Comparison of ENCODE assay signal across 10 cellular contexts in genomic region chr2:41963661-41964525, GRCh38.
DNase-seq lines count a peak whose midpoint lies in the region; ATAC-seq and TF ChIP-seq lines count a peak whose summit lies in the region.
"Had no signal": no experiment of that assay in that cellular context is flagged by ENCODE, and none has a peak within 500 bp of the region (broad histone marks: within the 10 kb centered on the region; RNA-seq: fewer than 3 reads in every experiment).

No MANE protein-coding gene starts in this region.

- no peaks in the 10 kb centered on the region for H3K9me3 ChIP-seq in heart right ventricle

- H3K9ac ChIP-seq in rectal smooth muscle tissue (ENCODE audit: low read length), result no peak overlapping the region

- no peak overlapping the region for H3K4me3 Mint-ChIP-seq in effector memory CD8-positive, alpha-beta T cell
- H3K4me3 Mint-ChIP-seq: activated naive CD8-positive, alpha-beta T cell treated with anti-CD3 and anti-CD28 coated beads for 36 hours had no signal

- H3K4me3 ChIP-seq in heart right ventricle (no peak overlapping the region), rectal smooth muscle tissue (ENCODE audit: low read length) (no peak overlapping the region)

- H3K27me3 ChIP-seq in heart right ventricle, result no peaks in the 10 kb centered on the region
- H3K27me3 ChIP-seq in rectal smooth muscle tissue (ENCODE audit: control insufficient read depth, insufficient read depth, low read length), result no peaks in the 10 kb centered on the region

- 58 to 62% methylated on average over 10 of the region's 10 CpGs for WGBS in heart right ventricle, 2 donors

- no peaks in the 10 kb centered on the region for H3K36me3 Mint-ChIP-seq in effector memory CD8-positive, alpha-beta T cell (ENCODE audit: insufficient read depth)
- H3K36me3 Mint-ChIP-seq: activated naive CD8-positive, alpha-beta T cell treated with anti-CD3 and anti-CD28 coated beads for 36 hours had no signal

- H3K36me3 ChIP-seq in heart right ventricle (no peaks in the 10 kb centered on the region), rectal smooth muscle tissue (ENCODE audit: control insufficient read depth, insufficient read depth, low read length) (no peaks in the 10 kb centered on the region)

- H3K9me3 Mint-ChIP-seq in effector memory CD8-positive, alpha-beta T cell, result no peaks in the 10 kb centered on the region
- H3K9me3 Mint-ChIP-seq: activated naive CD8-positive, alpha-beta T cell treated with anti-CD3 and anti-CD28 coated beads for 36 hours had no signal

- no peak for TF ChIP-seq CTCF in heart right ventricle (IDR thresholded peaks at IDR 0.05)

- peaks cover 6 to 7% of the 10 kb centered on the region in 2 donors for H3K4me1 Mint-ChIP-seq in effector memory CD8-positive, alpha-beta T cell (ENCODE audit: low read depth in 2 of 2)
- H3K4me1 Mint-ChIP-seq: activated naive CD8-positive, alpha-beta T cell treated with anti-CD3 and anti-CD28 coated beads for 36 hours had no signal

- peak overlapping the region in 8 of 10 donors; percentile 37 to 82 (median 64) for H3K27ac ChIP-seq in heart right ventricle
- H3K27ac ChIP-seq in rectal smooth muscle tissue (ENCODE audit: low read depth, low read length), result peak overlapping the region; percentile 51

- in situ Hi-C loops in ACHN (cut with HindIII; ENCODE audit: low pct_ligation_motif_present, low pct_unique_long_range_greater_than_20kb, low sequenced_read_pairs), result no loop called here

- H3K4me1 ChIP-seq in heart right ventricle (peaks cover 0 to 59% (median 36%) of the 10 kb centered on the region in 9 donors), rectal smooth muscle tissue (ENCODE audit: control insufficient read depth, insufficient read depth, low read length) (peaks cover 34% of the 10 kb centered on the region)

- H3K27ac Mint-ChIP-seq in effector memory CD8-positive, alpha-beta T cell, result peak overlapping the region in 1 of 2 donors; percentile 9
- H3K27ac Mint-ChIP-seq: activated naive CD8-positive, alpha-beta T cell treated with anti-CD3 and anti-CD28 coated beads for 36 hours had no signal

- peaks cover 0 to 13% of the 10 kb centered on the region in 2 donors for H3K27me3 Mint-ChIP-seq in effector memory CD8-positive, alpha-beta T cell
- H3K27me3 Mint-ChIP-seq: activated naive CD8-positive, alpha-beta T cell treated with anti-CD3 and anti-CD28 coated beads for 36 hours had no signal

- DNase-seq in GM04503 (ENCODE audit: low read depth) (peak; percentile 34), heart right ventricle (peak; percentile 59 to 65), ACHN (no peak)
- DNase-seq in activated CD4-positive, alpha-beta T cell treated with anti-CD3 and anti-CD28 coated beads for 4 hours, result no peak
- DNase-seq in effector memory CD8-positive, alpha-beta T cell, result no peak
- DNase-seq: activated naive CD8-positive, alpha-beta T cell treated with anti-CD3 and anti-CD28 coated beads for 36 hours; SHP77 treated with DMSO at 0.1 percent for 48 hours had no signal

- intact Hi-C loops in heart right ventricle (cut with DNase I), result loop anchor here in 1 of 10 donors (10.0 kb wide), 1 partner anchor 81 kb away; the partner anchor contains the start of gene PKDCC

- ATAC-seq in heart right ventricle, result peak in 7 of 8 donors; percentile 8 to 46 (median 26)
- ATAC-seq in effector memory CD8-positive, alpha-beta T cell (replicated peaks), result no peak
- ATAC-seq in GM21723 (IDR thresholded peaks at IDR 0.05; ENCODE audit: unreplicated experiment), result no peak

TF ChIP-seq in PFSK-1, 5 proteins besides CTCF, POLR2A, EP300 and RAD21:
- no peak for TF ChIP-seq REST (IDR thresholded peaks at IDR 0.05; ENCODE audit: insufficient read depth in 1 of 2, low read depth in 2 of 2, low read length in 2 of 2)
- TF ChIP-seq FOXP2 (optimal IDR thresholded peaks at IDR 0.05; ENCODE audit: borderline replicate concordance, extremely low read depth, extremely low read length, insufficient read depth), result peak; percentile 93

Comparison
In these comparisons a context has a peak if more than half of its experiments do, and no peak if none do; other contexts are left out.
1. DNase-seq: peak in GM04503 (single experiment) and heart right ventricle (2 of 2); none in activated CD4-positive, alpha-beta T cell treated with anti-CD3 and anti-CD28 coated beads for 4 hours (0 of 2), effector memory CD8-positive, alpha-beta T cell (0 of 3) and ACHN (single experiment).
2. ATAC-seq: peak in heart right ventricle (7 of 8); none in effector memory CD8-positive, alpha-beta T cell (single experiment) and GM21723 (single experiment).